ENCODE assay signal across 11 cellular contexts in the genomic region with DNA sequence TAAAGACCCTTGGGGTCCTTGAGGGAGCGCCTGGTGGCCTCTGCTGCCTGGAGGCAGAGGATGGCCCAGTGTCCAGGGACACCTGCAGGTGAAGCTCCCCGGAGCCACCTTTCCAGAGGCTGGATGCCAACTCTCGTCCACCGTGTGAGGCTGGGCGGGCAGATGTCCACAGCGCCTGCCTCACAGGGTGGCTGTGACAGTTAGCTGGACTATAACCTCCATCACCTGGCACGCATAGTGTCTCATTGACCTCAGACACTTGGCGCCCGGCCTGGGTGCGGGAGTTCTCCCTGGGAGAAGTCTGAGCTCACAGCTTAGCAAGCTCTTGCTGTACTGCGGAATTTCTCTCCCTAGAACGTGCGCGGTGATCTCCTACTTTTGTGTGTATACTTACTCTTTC. TPM values are rescaled to one million over a fixed set of nuclear protein-coding genes. Genes with fewer than 3 reads are reported as not detected.
DNase-seq lines count a peak whose midpoint lies in the region; ATAC-seq and TF ChIP-seq lines count a peak whose summit lies in the region.
"Had no signal": no experiment of that assay in that cellular context is flagged by ENCODE, and none has a peak within 500 bp of the region (broad histone marks: within the 10 kb centered on the region; RNA-seq: fewer than 3 reads in every experiment).

No MANE protein-coding gene starts in this region.

- intact Hi-C loops in mucosa of descending colon (cut with DNase I, micrococcal nuclease), result no loop called here

- H3K4me2 ChIP-seq in fibroblast of lung (ENCODE audit: extremely low read depth, insufficient read depth, low read length), result no peak overlapping the region

- peaks cover 4% of the 10 kb centered on the region for H4K20me1 ChIP-seq in fibroblast of lung (ENCODE audit: control insufficient read depth, extremely low read depth, insufficient read depth, low read length)

- H3K27me3 ChIP-seq in NT2/D1 (ENCODE audit: insufficient read depth, insufficient read length), result no peaks in the 10 kb centered on the region
- H3K27me3 ChIP-seq in fibroblast of lung (ENCODE audit: control insufficient read depth, insufficient read depth, low read length), result no peaks in the 10 kb centered on the region
- no peaks in the 10 kb centered on the region for H3K27me3 ChIP-seq in upper lobe of left lung

- H3K27ac ChIP-seq in fibroblast of lung (ENCODE audit: insufficient read depth, low read length), result no peak overlapping the region
- H3K27ac ChIP-seq in upper lobe of left lung, result no peak overlapping the region

- no peak for TF ChIP-seq POLR2A in upper lobe of left lung (IDR thresholded peaks at IDR 0.05)

- H2AFZ ChIP-seq in fibroblast of lung (ENCODE audit: low read length), result no peak overlapping the region

- WGBS in upper lobe of left lung, 2 donors, result 72 to 86% methylated on average over 8 to 14 of the region's 14 CpGs

- H3K4me3 ChIP-seq in NT2/D1 (ENCODE audit: insufficient read length, low read depth) (no peak overlapping the region), fibroblast of lung (replicated peaks in 1 of 4; ENCODE audit: control extremely low read depth in 1 of 4, insufficient read depth in 1 of 4, low read depth in 3 of 4, low read length in 4 of 4) (no peak overlapping the region), mucosa of descending colon (no peak overlapping the region), upper lobe of left lung (no peak overlapping the region)

- H3K4me1 ChIP-seq in NT2/D1 (ENCODE audit: insufficient read depth, insufficient read length), result peaks cover 17% of the 10 kb centered on the region
- no peaks in the 10 kb centered on the region for H3K4me1 ChIP-seq in fibroblast of lung (ENCODE audit: control insufficient read depth, extremely low read depth, insufficient read depth, low read length)
- H3K4me1 ChIP-seq in mucosa of descending colon (ENCODE audit: low read depth), result peaks cover 11% of the 10 kb centered on the region
- peaks cover 0 to 43% (median 4%) of the 10 kb centered on the region in 4 donors for H3K4me1 ChIP-seq in upper lobe of left lung

- H3K36me3 ChIP-seq in NT2/D1 (ENCODE audit: insufficient read depth, insufficient read length, low read length), result peaks cover 31% of the 10 kb centered on the region
- no peaks in the 10 kb centered on the region for H3K36me3 ChIP-seq in fibroblast of lung (ENCODE audit: control insufficient read depth, insufficient read depth, low read length)
- H3K36me3 ChIP-seq in mucosa of descending colon (ENCODE audit: low read depth), result no peaks in the 10 kb centered on the region
- H3K36me3 ChIP-seq in upper lobe of left lung, result no peaks in the 10 kb centered on the region

- H3K9me3 ChIP-seq in NT2/D1 (ENCODE audit: insufficient read depth, low read length) (no peaks in the 10 kb centered on the region), fibroblast of lung (ENCODE audit: control insufficient read depth, insufficient read depth, low read depth, low read length) (no peaks in the 10 kb centered on the region), mucosa of descending colon (no peaks in the 10 kb centered on the region), upper lobe of left lung (no peaks in the 10 kb centered on the region)

- peak; percentile 51 for ATAC-seq in mucosa of descending colon
- ATAC-seq in upper lobe of left lung (ENCODE audit: low FRiP score in 2 of 2), result peak; percentile 34 to 69

- H3K9ac ChIP-seq in NT2/D1 (ENCODE audit: insufficient read length, low read depth) (peak overlapping the region; percentile 42), fibroblast of lung (ENCODE audit: insufficient read depth, low read length) (no peak overlapping the region)

- peaks cover 76% of the 10 kb centered on the region for H3K79me2 ChIP-seq in fibroblast of lung (ENCODE audit: control insufficient read depth, insufficient read depth, low read length)

- no peak for TF ChIP-seq EP300 in upper lobe of left lung (IDR thresholded peaks at IDR 0.05)

- H3K27me3 Mint-ChIP-seq in mesothelial cell of epicardium (ENCODE audit: low read depth), result no peaks in the 10 kb centered on the region
- H3K27me3 Mint-ChIP-seq: activated B cell treated with CpG ODN at 0.5 μM for 24 hours, memory B cell had no signal

- H3K4me3 Mint-ChIP-seq in mesothelial cell of epicardium, result no peak overlapping the region
- H3K4me3 Mint-ChIP-seq: activated B cell treated with CpG ODN at 0.5 μM for 24 hours, memory B cell had no signal

- no peaks in the 10 kb centered on the region for H3K9me3 Mint-ChIP-seq in mesothelial cell of epicardium

- H3K36me3 Mint-ChIP-seq in mesothelial cell of epicardium, result peaks cover 3% of the 10 kb centered on the region

- TF ChIP-seq CTCF in fibroblast of lung (conservative IDR thresholded peaks at IDR 0.05 in 1 of 2, IDR thresholded peaks at IDR 0.05 in 1 of 2; ENCODE audit: low read depth in 1 of 2, low read length in 2 of 2) (no peak), mucosa of descending colon (IDR thresholded peaks at IDR 0.05) (no peak), upper lobe of left lung (IDR thresholded peaks at IDR 0.05) (no peak), mesothelial cell of epicardium (IDR thresholded peaks at IDR 0.05; ENCODE audit: unreplicated experiment) (no peak)

- H3K27ac Mint-ChIP-seq in mesothelial cell of epicardium, result no peak overlapping the region
- H3K27ac Mint-ChIP-seq: activated B cell treated with CpG ODN at 0.5 μM for 24 hours, memory B cell had no signal

- no peak for DNase-seq in NT2/D1 (ENCODE audit: low read depth, low spot score)
- DNase-seq in fibroblast of lung (ENCODE audit: low read depth in 2 of 2), result peak; percentile 46 to 70
- DNase-seq in mucosa of descending colon, result peak in 1 of 3 donors; percentile 48
- no peak for DNase-seq in upper lobe of left lung
- no peak for DNase-seq in stimulated activated CD4-positive, alpha-beta T cell treated with anti-CD3 and anti-CD28 coated beads, Interleukin-12 subunit alpha, Interleukin-12 subunit beta, amount 100 ng/mL, for 4 hours
- DNase-seq in activated effector memory CD4-positive, alpha-beta T cell treated with anti-CD3 and anti-CD28 coated beads, Interleukin-2, amount 50 U/mL, for 16 hours, result no peak
- DNase-seq in mesothelial cell of epicardium (ENCODE audit: low spot score in 2 of 2, unreplicated experiment in 2 of 2), result no peak
- DNase-seq: activated B cell treated with CpG ODN at 0.5 μM for 24 hours, NCI-H1436 treated with DMSO at 0.1 percent for 48 hours had no signal

- H3K4me1 Mint-ChIP-seq in mesothelial cell of epicardium, result peaks cover 12% of the 10 kb centered on the region

RNA-seq across cellular contexts. Expression of a gene that starts 9.8 kb away (rescaled TPM):
- total RNA-seq in fibroblast of lung, result 3.3 and 3.8 TPM in 2 replicates
- 0.44 and 0.54 TPM in 2 replicates for polyA plus RNA-seq in fibroblast of lung
- 7.0 and 8.8 TPM in 2 replicates for polyA plus RNA-seq in fibroblast of lung (2012)
- polyA minus RNA-seq in fibroblast of lung (ENCODE audit: low replicate concordance), result 11.9 and 14.5 TPM in 2 replicates
- total RNA-seq in mucosa of descending colon, result 10 to 100 TPM; 18.1 to 19.7 (median 18.5) TPM
- total RNA-seq in upper lobe of left lung, result 10 to 100 TPM in 4 of 6 donors, 1 to 10 TPM in 2; 5.0 to 66.1 (median 15.2) TPM
- total RNA-seq in mesothelial cell of epicardium, result 35.6 to 38.5 TPM (median 36.9 TPM) in 3 replicates

RNA-seq across cellular contexts. Expression of a gene that starts 45.8 kb away (rescaled TPM):
- 0.17 TPM in 1 of 2 replicates, not detected in the other for total RNA-seq in fibroblast of lung
- 0.02 TPM in 1 of 2 replicates, not detected in the other for polyA plus RNA-seq in fibroblast of lung
- 0.09 TPM in 1 of 2 replicates, not detected in the other for polyA plus RNA-seq in fibroblast of lung (2012)
- not detected in 2 replicates for polyA minus RNA-seq in fibroblast of lung (ENCODE audit: low replicate concordance)
- total RNA-seq in mucosa of descending colon, result under 1 TPM in 1 of 3 donors, not detected in 2; 0.22 TPM
- total RNA-seq in upper lobe of left lung, result 1 to 10 TPM in 1 of 6 donors, under 1 TPM in 5; 0.20 to 2.1 (median 0.42) TPM
- total RNA-seq in mesothelial cell of epicardium, result 0.13 to 0.81 TPM (median 0.18 TPM) in 3 replicates
- total RNA-seq: activated B cell treated with CpG ODN at 0.5 μM for 24 hours, SK-MEL-5 had no signal

Comparison
In these comparisons a context has a peak if more than half of its experiments do, and no peak if none do; other contexts are left out.
1. DNase-seq: peak in fibroblast of lung (2 of 2); none in NT2/D1 (single experiment), upper lobe of left lung (0 of 2), stimulated activated CD4-positive, alpha-beta T cell treated with anti-CD3 and anti-CD28 coated beads, Interleukin-12 subunit alpha, Interleukin-12 subunit beta, amount 100 ng/mL, for 4 hours (single experiment), activated effector memory CD4-positive, alpha-beta T cell treated with anti-CD3 and anti-CD28 coated beads, Interleukin-2, amount 50 U/mL, for 16 hours (single experiment) and mesothelial cell of epicardium (0 of 2).